1 cellular context compared by ENCODE assay signal in the genomic region with DNA sequence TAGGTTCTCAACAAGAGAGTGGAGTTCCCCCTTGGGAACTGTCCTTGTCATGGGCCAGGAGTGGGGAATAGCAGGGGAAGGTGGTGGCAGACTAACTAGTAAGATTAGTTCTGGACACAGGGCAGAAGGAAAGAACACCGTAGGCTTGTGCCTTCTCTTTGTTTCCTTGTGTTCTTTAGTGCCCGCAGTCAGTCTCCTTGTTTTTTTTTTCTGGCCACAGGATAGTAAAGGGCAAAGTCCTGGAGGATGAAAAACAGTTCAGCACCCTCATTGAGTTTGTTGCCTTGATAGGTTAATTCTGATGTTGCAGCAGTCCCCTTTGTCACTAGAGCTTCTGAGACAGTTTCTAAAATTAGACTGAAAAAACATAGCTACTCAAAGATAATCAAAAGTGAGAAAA.
TF ChIP-seq lines count a peak whose summit lies in the region.

No MANE protein-coding gene starts in this region.

TF ChIP-seq in HepG2, 621 proteins besides CTCF, POLR2A, EP300 and RAD21 (continued from another document and continues in another):
- TF ChIP-seq, protein P1, sequence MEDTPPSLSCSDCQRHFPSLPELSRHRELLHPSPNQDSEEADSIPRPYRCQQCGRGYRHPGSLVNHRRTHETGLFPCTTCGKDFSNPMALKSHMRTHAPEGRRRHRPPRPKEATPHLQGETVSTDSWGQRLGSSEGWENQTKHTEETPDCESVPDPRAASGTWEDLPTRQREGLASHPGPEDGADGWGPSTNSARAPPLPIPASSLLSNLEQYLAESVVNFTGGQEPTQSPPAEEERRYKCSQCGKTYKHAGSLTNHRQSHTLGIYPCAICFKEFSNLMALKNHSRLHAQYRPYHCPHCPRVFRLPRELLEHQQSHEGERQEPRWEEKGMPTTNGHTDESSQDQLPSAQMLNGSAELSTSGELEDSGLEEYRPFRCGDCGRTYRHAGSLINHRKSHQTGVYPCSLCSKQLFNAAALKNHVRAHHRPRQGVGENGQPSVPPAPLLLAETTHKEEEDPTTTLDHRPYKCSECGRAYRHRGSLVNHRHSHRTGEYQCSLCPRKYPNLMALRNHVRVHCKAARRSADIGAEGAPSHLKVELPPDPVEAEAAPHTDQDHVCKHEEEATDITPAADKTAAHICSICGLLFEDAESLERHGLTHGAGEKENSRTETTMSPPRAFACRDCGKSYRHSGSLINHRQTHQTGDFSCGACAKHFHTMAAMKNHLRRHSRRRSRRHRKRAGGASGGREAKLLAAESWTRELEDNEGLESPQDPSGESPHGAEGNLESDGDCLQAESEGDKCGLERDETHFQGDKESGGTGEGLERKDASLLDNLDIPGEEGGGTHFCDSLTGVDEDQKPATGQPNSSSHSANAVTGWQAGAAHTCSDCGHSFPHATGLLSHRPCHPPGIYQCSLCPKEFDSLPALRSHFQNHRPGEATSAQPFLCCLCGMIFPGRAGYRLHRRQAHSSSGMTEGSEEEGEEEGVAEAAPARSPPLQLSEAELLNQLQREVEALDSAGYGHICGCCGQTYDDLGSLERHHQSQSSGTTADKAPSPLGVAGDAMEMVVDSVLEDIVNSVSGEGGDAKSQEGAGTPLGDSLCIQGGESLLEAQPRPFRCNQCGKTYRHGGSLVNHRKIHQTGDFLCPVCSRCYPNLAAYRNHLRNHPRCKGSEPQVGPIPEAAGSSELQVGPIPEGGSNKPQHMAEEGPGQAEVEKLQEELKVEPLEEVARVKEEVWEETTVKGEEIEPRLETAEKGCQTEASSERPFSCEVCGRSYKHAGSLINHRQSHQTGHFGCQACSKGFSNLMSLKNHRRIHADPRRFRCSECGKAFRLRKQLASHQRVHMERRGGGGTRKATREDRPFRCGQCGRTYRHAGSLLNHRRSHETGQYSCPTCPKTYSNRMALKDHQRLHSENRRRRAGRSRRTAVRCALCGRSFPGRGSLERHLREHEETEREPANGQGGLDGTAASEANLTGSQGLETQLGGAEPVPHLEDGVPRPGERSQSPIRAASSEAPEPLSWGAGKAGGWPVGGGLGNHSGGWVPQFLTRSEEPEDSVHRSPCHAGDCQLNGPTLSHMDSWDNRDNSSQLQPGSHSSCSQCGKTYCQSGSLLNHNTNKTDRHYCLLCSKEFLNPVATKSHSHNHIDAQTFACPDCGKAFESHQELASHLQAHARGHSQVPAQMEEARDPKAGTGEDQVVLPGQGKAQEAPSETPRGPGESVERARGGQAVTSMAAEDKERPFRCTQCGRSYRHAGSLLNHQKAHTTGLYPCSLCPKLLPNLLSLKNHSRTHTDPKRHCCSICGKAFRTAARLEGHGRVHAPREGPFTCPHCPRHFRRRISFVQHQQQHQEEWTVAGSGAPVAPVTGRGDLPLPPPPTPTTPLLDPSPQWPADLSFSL (CRISPR knock-in tag; IDR thresholded peaks at IDR 0.05): no peak
- TF ChIP-seq SOX13 (IDR thresholded peaks at IDR 0.05) (no peak), SOX13 (CRISPR knock-in tag; conservative IDR thresholded peaks at IDR 0.05 in 1 of 2, IDR thresholded peaks at IDR 0.05 in 1 of 2) (peak in 1 of 2 experiments; percentile 65; a peak in 2 of 4 replicates), SIX4 (CRISPR knock-in tag; IDR thresholded peaks at IDR 0.05) (no peak), NR2F6 (IDR thresholded peaks at IDR 0.05) (no peak), NR2F6 (CRISPR knock-in tag; IDR thresholded peaks at IDR 0.05) (0 out of 2 replicates have a peak, but pooled peaks have one; percentile 6), FLYWCH1 (CRISPR knock-in tag; IDR thresholded peaks at IDR 0.05) (no peak), CEBPG (CRISPR knock-in tag; IDR thresholded peaks at IDR 0.05) (no peak), ELF3 (CRISPR knock-in tag; IDR thresholded peaks at IDR 0.05) (peak; percentile 76), RXRB (CRISPR knock-in tag; IDR thresholded peaks at IDR 0.05; ENCODE audit: borderline replicate concordance) (0 out of 2 replicates have a peak, but pooled peaks have one; percentile 32), ZBTB39 (CRISPR knock-in tag; IDR thresholded peaks at IDR 0.05) (no peak), SP2 (CRISPR knock-in tag; IDR thresholded peaks at IDR 0.05) (no peak), POLR2AphosphoS5 (IDR thresholded peaks at IDR 0.05; ENCODE audit: low read depth, low read length) (no peak), ZEB1 (IDR thresholded peaks at IDR 0.05; ENCODE audit: insufficient replicate concordance, low read depth) (no peak), RORA (CRISPR knock-in tag; IDR thresholded peaks at IDR 0.05) (no peak), ZBTB8A (CRISPR knock-in tag; IDR thresholded peaks at IDR 0.05; ENCODE audit: borderline replicate concordance, low read depth) (no peak), HNRNPH1 (optimal IDR thresholded peaks at IDR 0.05; ENCODE audit: low read depth, low read length) (no peak), MAZ (IDR thresholded peaks at IDR 0.05; ENCODE audit: borderline replicate concordance, low read depth, low read length) (no peak), MAZ (CRISPR knock-in tag; IDR thresholded peaks at IDR 0.05; ENCODE audit: low read depth) (no peak), TGIF2 (CRISPR knock-in tag; IDR thresholded peaks at IDR 0.05) (no peak), ASH2L (IDR thresholded peaks at IDR 0.05; ENCODE audit: insufficient read length, low read depth, low read length) (peak; percentile 45), ZNF124 (CRISPR knock-in tag; IDR thresholded peaks at IDR 0.05) (peak; percentile 23; the same call in 1 of the 2 replicates), XBP1 (CRISPR knock-in tag; IDR thresholded peaks at IDR 0.05) (no peak), ZFP62 (CRISPR knock-in tag; IDR thresholded peaks at IDR 0.05) (no peak), ETV6 (CRISPR knock-in tag; conservative IDR thresholded peaks at IDR 0.05) (no peak), PRDM15 (CRISPR knock-in tag; IDR thresholded peaks at IDR 0.05) (no peak), ZSCAN9 (CRISPR knock-in tag; IDR thresholded peaks at IDR 0.05; ENCODE audit: borderline replicate concordance) (peak; percentile 21; the same call in 1 of the 2 replicates), YY1 (IDR thresholded peaks at IDR 0.05; ENCODE audit: insufficient read depth, insufficient replicate concordance, low read depth, low read length) (no peak)
- TF ChIP-seq, protein P2, sequence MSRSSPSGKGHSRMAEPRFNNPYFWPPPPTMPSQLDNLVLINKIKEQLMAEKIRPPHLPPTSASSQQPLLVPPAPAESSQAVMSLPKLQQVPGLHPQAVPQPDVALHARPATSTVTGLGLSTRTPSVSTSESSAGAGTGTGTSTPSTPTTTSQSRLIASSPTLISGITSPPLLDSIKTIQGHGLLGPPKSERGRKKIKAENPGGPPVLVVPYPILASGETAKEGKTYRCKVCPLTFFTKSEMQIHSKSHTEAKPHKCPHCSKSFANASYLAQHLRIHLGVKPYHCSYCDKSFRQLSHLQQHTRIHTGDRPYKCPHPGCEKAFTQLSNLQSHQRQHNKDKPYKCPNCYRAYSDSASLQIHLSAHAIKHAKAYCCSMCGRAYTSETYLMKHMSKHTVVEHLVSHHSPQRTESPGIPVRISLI (CRISPR knock-in tag; IDR thresholded peaks at IDR 0.05; ENCODE audit: borderline replicate concordance): peak; percentile 96
- TF ChIP-seq, protein P3, sequence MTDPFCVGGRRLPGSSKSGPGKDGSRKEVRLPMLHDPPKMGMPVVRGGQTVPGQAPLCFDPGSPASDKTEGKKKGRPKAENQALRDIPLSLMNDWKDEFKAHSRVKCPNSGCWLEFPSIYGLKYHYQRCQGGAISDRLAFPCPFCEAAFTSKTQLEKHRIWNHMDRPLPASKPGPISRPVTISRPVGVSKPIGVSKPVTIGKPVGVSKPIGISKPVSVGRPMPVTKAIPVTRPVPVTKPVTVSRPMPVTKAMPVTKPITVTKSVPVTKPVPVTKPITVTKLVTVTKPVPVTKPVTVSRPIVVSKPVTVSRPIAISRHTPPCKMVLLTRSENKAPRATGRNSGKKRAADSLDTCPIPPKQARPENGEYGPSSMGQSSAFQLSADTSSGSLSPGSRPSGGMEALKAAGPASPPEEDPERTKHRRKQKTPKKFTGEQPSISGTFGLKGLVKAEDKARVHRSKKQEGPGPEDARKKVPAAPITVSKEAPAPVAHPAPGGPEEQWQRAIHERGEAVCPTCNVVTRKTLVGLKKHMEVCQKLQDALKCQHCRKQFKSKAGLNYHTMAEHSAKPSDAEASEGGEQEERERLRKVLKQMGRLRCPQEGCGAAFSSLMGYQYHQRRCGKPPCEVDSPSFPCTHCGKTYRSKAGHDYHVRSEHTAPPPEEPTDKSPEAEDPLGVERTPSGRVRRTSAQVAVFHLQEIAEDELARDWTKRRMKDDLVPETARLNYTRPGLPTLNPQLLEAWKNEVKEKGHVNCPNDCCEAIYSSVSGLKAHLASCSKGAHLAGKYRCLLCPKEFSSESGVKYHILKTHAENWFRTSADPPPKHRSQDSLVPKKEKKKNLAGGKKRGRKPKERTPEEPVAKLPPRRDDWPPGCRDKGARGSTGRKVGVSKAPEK (CRISPR knock-in tag; IDR thresholded peaks at IDR 0.05; ENCODE audit: borderline replicate concordance): no peak
- TF ChIP-seq, protein P4, sequence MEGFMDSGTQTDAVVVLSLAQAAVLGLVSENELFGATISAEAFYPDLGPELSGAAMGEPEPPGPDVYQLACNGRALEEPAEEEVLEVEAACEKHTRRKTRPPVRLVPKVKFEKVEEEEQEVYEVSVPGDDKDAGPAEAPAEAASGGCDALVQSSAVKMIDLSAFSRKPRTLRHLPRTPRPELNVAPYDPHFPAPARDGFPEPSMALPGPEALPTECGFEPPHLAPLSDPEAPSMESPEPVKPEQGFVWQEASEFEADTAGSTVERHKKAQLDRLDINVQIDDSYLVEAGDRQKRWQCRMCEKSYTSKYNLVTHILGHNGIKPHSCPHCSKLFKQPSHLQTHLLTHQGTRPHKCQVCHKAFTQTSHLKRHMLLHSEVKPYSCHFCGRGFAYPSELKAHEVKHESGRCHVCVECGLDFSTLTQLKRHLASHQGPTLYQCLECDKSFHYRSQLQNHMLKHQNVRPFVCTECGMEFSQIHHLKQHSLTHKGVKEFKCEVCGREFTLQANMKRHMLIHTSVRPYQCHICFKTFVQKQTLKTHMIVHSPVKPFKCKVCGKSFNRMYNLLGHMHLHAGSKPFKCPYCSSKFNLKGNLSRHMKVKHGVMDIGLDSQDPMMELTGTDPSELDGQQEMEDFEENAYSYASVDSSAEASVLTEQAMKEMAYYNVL (CRISPR knock-in tag; IDR thresholded peaks at IDR 0.05; ENCODE audit: borderline replicate concordance): no peak
- TF ChIP-seq, protein P5, sequence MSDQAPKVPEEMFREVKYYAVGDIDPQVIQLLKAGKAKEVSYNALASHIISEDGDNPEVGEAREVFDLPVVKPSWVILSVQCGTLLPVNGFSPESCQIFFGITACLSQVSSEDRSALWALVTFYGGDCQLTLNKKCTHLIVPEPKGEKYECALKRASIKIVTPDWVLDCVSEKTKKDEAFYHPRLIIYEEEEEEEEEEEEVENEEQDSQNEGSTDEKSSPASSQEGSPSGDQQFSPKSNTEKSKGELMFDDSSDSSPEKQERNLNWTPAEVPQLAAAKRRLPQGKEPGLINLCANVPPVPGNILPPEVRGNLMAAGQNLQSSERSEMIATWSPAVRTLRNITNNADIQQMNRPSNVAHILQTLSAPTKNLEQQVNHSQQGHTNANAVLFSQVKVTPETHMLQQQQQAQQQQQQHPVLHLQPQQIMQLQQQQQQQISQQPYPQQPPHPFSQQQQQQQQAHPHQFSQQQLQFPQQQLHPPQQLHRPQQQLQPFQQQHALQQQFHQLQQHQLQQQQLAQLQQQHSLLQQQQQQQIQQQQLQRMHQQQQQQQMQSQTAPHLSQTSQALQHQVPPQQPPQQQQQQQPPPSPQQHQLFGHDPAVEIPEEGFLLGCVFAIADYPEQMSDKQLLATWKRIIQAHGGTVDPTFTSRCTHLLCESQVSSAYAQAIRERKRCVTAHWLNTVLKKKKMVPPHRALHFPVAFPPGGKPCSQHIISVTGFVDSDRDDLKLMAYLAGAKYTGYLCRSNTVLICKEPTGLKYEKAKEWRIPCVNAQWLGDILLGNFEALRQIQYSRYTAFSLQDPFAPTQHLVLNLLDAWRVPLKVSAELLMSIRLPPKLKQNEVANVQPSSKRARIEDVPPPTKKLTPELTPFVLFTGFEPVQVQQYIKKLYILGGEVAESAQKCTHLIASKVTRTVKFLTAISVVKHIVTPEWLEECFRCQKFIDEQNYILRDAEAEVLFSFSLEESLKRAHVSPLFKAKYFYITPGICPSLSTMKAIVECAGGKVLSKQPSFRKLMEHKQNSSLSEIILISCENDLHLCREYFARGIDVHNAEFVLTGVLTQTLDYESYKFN (CRISPR knock-in tag; conservative IDR thresholded peaks at IDR 0.05): peak; percentile 61
